Comparison of ENCODE assay signal across 1 cellular context in the genomic region with DNA sequence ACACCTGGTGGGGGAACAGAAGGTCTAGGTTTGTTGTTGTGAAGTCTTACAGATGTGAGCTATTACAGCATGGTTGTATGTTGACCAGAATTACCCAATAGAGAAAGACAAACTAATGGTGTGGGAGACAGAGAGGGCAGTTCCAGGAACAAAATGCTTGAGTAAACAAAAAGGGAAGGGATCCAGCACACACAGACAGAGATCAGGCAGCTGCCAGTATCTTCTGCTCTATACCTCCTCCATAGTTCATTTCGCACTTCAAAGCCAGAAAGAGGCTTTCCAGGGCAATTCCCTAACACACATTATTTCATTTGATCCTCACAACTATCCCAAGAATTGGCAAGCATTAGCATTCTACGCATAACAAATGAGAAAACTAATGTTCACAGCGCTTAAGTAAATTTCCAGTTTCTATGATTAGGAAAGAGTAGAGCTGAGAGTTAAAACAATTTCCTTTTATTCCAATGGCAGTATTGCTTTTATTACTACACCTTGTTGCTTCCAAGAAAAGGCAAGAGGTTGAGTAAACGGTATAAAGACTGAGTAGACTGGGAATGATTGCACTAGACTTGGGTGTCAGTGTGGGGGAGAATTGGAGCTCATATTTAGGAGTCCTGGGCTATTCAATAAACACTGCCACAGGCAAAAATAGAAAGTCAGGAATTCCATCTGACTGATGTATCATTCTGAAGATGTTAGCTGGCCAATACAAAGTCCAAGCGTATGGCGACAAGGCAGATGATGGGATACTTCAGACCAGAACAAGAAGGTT.
A peak's percentile ranks its signal among the peaks of the same experiment; 100 is the strongest.
TF ChIP-seq lines count a peak whose summit lies in the region.

No MANE protein-coding gene starts in this region.

TF ChIP-seq in HepG2, 621 proteins besides CTCF, POLR2A, EP300 and RAD21 (continued from another document and continues in another):
- TF ChIP-seq, protein P1, sequence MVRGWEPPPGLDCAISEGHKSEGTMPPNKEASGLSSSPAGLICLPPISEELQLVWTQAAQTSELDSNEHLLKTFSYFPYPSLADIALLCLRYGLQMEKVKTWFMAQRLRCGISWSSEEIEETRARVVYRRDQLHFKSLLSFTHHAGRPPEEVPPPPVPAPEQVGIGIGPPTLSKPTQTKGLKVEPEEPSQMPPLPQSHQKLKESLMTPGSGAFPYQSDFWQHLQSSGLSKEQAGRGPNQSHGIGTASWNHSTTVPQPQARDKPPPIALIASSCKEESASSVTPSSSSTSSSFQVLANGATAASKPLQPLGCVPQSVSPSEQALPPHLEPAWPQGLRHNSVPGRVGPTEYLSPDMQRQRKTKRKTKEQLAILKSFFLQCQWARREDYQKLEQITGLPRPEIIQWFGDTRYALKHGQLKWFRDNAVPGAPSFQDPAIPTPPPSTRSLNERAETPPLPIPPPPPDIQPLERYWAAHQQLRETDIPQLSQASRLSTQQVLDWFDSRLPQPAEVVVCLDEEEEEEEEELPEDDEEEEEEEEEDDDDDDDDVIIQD (CRISPR knock-in tag; IDR thresholded peaks at IDR 0.05; ENCODE audit: low read depth): peak; percentile 86; the same call in 1 of the 2 replicates
- TF ChIP-seq HOXA3 (CRISPR knock-in tag; IDR thresholded peaks at IDR 0.05) (no peak), ZNF225 (CRISPR knock-in tag; IDR thresholded peaks at IDR 0.05) (no peak), IRF2 (CRISPR knock-in tag; IDR thresholded peaks at IDR 0.05) (0 out of 2 replicates have a peak, but pooled peaks have one; percentile 16), ONECUT2 (CRISPR knock-in tag; IDR thresholded peaks at IDR 0.05) (no peak), KLF15 (CRISPR knock-in tag; IDR thresholded peaks at IDR 0.05; ENCODE audit: borderline replicate concordance) (no peak), ZNF317 (CRISPR knock-in tag; IDR thresholded peaks at IDR 0.05) (no peak; the same call in 1 of the 2 replicates), SP4 (CRISPR knock-in tag; IDR thresholded peaks at IDR 0.05) (no peak), TCF7 (IDR thresholded peaks at IDR 0.05; ENCODE audit: low read depth) (peak; percentile 43; the same call in 1 of the 2 replicates), ZBTB20 (CRISPR knock-in tag; IDR thresholded peaks at IDR 0.05; ENCODE audit: borderline replicate concordance, low read depth) (0 out of 2 replicates have a peak, but pooled peaks have one; percentile 12), ZFP41 (CRISPR knock-in tag; IDR thresholded peaks at IDR 0.05; ENCODE audit: borderline replicate concordance) (no peak), SALL1 (CRISPR knock-in tag; IDR thresholded peaks at IDR 0.05) (peak; percentile 16; the same call in 1 of the 2 replicates), U2AF1 (optimal IDR thresholded peaks at IDR 0.05; ENCODE audit: low read depth, low read length) (no peak), ZNF781 (CRISPR knock-in tag; IDR thresholded peaks at IDR 0.05; ENCODE audit: borderline replicate concordance, not compliant biosample characterization) (peak; percentile 23)
- TF ChIP-seq, protein P2, sequence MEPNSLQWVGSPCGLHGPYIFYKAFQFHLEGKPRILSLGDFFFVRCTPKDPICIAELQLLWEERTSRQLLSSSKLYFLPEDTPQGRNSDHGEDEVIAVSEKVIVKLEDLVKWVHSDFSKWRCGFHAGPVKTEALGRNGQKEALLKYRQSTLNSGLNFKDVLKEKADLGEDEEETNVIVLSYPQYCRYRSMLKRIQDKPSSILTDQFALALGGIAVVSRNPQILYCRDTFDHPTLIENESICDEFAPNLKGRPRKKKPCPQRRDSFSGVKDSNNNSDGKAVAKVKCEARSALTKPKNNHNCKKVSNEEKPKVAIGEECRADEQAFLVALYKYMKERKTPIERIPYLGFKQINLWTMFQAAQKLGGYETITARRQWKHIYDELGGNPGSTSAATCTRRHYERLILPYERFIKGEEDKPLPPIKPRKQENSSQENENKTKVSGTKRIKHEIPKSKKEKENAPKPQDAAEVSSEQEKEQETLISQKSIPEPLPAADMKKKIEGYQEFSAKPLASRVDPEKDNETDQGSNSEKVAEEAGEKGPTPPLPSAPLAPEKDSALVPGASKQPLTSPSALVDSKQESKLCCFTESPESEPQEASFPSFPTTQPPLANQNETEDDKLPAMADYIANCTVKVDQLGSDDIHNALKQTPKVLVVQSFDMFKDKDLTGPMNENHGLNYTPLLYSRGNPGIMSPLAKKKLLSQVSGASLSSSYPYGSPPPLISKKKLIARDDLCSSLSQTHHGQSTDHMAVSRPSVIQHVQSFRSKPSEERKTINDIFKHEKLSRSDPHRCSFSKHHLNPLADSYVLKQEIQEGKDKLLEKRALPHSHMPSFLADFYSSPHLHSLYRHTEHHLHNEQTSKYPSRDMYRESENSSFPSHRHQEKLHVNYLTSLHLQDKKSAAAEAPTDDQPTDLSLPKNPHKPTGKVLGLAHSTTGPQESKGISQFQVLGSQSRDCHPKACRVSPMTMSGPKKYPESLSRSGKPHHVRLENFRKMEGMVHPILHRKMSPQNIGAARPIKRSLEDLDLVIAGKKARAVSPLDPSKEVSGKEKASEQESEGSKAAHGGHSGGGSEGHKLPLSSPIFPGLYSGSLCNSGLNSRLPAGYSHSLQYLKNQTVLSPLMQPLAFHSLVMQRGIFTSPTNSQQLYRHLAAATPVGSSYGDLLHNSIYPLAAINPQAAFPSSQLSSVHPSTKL (CRISPR knock-in tag; IDR thresholded peaks at IDR 0.05): peak; percentile 88
- TF ChIP-seq, protein P3, sequence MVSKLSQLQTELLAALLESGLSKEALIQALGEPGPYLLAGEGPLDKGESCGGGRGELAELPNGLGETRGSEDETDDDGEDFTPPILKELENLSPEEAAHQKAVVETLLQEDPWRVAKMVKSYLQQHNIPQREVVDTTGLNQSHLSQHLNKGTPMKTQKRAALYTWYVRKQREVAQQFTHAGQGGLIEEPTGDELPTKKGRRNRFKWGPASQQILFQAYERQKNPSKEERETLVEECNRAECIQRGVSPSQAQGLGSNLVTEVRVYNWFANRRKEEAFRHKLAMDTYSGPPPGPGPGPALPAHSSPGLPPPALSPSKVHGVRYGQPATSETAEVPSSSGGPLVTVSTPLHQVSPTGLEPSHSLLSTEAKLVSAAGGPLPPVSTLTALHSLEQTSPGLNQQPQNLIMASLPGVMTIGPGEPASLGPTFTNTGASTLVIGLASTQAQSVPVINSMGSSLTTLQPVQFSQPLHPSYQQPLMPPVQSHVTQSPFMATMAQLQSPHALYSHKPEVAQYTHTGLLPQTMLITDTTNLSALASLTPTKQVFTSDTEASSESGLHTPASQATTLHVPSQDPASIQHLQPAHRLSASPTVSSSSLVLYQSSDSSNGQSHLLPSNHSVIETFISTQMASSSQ (IDR thresholded peaks at IDR 0.05; ENCODE audit: low read depth): no peak
- TF ChIP-seq, protein P3 (CRISPR knock-in tag; IDR thresholded peaks at IDR 0.05; ENCODE audit: borderline replicate concordance): peak; percentile 39; the same call in 1 of the 2 replicates
- TF ChIP-seq, protein P4, sequence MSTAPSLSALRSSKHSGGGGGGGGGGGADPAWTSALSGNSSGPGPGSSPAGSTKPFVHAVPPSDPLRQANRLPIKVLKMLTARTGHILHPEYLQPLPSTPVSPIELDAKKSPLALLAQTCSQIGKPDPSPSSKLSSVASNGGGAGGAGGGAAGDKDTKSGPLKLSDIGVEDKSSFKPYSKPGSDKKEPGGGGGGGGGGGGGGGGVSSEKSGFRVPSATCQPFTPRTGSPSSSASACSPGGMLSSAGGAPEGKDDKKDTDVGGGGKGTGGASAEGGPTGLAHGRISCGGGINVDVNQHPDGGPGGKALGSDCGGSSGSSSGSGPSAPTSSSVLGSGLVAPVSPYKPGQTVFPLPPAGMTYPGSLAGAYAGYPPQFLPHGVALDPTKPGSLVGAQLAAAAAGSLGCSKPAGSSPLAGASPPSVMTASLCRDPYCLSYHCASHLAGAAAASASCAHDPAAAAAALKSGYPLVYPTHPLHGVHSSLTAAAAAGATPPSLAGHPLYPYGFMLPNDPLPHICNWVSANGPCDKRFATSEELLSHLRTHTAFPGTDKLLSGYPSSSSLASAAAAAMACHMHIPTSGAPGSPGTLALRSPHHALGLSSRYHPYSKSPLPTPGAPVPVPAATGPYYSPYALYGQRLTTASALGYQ (CRISPR knock-in tag; IDR thresholded peaks at IDR 0.05): no peak
- TF ChIP-seq, protein P5, sequence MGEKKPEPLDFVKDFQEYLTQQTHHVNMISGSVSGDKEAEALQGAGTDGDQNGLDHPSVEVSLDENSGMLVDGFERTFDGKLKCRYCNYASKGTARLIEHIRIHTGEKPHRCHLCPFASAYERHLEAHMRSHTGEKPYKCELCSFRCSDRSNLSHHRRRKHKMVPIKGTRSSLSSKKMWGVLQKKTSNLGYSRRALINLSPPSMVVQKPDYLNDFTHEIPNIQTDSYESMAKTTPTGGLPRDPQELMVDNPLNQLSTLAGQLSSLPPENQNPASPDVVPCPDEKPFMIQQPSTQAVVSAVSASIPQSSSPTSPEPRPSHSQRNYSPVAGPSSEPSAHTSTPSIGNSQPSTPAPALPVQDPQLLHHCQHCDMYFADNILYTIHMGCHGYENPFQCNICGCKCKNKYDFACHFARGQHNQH (CRISPR knock-in tag; IDR thresholded peaks at IDR 0.05): 0 out of 2 replicates have a peak, but pooled peaks have one; percentile 31
- TF ChIP-seq, protein P6, sequence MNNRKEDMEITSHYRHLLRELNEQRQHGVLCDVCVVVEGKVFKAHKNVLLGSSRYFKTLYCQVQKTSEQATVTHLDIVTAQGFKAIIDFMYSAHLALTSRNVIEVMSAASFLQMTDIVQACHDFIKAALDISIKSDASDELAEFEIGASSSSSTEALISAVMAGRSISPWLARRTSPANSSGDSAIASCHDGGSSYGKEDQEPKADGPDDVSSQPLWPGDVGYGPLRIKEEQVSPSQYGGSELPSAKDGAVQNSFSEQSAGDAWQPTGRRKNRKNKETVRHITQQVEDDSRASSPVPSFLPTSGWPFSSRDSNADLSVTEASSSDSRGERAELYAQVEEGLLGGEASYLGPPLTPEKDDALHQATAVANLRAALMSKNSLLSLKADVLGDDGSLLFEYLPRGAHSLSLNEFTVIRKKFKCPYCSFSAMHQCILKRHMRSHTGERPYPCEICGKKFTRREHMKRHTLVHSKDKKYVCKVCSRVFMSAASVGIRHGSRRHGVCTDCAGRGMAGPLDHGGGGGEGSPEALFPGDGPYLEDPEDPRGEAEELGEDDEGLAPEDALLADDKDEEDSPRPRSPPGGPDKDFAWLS (CRISPR knock-in tag; IDR thresholded peaks at IDR 0.05; ENCODE audit: borderline replicate concordance): no peak
- TF ChIP-seq, protein P7, sequence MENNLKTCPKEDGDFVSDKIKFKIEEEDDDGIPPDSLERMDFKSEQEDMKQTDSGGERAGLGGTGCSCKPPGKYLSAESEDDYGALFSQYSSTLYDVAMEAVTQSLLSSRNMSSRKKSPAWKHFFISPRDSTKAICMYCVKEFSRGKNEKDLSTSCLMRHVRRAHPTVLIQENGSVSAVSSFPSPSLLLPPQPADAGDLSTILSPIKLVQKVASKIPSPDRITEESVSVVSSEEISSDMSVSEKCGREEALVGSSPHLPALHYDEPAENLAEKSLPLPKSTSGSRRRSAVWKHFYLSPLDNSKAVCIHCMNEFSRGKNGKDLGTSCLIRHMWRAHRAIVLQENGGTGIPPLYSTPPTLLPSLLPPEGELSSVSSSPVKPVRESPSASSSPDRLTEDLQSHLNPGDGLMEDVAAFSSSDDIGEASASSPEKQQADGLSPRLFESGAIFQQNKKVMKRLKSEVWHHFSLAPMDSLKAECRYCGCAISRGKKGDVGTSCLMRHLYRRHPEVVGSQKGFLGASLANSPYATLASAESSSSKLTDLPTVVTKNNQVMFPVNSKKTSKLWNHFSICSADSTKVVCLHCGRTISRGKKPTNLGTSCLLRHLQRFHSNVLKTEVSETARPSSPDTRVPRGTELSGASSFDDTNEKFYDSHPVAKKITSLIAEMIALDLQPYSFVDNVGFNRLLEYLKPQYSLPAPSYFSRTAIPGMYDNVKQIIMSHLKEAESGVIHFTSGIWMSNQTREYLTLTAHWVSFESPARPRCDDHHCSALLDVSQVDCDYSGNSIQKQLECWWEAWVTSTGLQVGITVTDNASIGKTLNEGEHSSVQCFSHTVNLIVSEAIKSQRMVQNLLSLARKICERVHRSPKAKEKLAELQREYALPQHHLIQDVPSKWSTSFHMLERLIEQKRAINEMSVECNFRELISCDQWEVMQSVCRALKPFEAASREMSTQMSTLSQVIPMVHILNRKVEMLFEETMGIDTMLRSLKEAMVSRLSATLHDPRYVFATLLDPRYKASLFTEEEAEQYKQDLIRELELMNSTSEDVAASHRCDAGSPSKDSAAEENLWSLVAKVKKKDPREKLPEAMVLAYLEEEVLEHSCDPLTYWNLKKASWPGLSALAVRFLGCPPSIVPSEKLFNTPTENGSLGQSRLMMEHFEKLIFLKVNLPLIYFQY (CRISPR knock-in tag; IDR thresholded peaks at IDR 0.05; ENCODE audit: borderline replicate concordance): no peak
- TF ChIP-seq, protein P8, sequence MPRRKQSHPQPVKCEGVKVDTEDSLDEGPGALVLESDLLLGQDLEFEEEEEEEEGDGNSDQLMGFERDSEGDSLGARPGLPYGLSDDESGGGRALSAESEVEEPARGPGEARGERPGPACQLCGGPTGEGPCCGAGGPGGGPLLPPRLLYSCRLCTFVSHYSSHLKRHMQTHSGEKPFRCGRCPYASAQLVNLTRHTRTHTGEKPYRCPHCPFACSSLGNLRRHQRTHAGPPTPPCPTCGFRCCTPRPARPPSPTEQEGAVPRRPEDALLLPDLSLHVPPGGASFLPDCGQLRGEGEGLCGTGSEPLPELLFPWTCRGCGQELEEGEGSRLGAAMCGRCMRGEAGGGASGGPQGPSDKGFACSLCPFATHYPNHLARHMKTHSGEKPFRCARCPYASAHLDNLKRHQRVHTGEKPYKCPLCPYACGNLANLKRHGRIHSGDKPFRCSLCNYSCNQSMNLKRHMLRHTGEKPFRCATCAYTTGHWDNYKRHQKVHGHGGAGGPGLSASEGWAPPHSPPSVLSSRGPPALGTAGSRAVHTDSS (CRISPR knock-in tag; conservative IDR thresholded peaks at IDR 0.05): no peak
- TF ChIP-seq, protein P9, sequence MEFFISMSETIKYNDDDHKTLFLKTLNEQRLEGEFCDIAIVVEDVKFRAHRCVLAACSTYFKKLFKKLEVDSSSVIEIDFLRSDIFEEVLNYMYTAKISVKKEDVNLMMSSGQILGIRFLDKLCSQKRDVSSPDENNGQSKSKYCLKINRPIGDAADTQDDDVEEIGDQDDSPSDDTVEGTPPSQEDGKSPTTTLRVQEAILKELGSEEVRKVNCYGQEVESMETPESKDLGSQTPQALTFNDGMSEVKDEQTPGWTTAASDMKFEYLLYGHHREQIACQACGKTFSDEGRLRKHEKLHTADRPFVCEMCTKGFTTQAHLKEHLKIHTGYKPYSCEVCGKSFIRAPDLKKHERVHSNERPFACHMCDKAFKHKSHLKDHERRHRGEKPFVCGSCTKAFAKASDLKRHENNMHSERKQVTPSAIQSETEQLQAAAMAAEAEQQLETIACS (CRISPR knock-in tag; IDR thresholded peaks at IDR 0.05): no peak
